Comparison of ENCODE assay signal across 8 cellular contexts in the genomic region with DNA sequence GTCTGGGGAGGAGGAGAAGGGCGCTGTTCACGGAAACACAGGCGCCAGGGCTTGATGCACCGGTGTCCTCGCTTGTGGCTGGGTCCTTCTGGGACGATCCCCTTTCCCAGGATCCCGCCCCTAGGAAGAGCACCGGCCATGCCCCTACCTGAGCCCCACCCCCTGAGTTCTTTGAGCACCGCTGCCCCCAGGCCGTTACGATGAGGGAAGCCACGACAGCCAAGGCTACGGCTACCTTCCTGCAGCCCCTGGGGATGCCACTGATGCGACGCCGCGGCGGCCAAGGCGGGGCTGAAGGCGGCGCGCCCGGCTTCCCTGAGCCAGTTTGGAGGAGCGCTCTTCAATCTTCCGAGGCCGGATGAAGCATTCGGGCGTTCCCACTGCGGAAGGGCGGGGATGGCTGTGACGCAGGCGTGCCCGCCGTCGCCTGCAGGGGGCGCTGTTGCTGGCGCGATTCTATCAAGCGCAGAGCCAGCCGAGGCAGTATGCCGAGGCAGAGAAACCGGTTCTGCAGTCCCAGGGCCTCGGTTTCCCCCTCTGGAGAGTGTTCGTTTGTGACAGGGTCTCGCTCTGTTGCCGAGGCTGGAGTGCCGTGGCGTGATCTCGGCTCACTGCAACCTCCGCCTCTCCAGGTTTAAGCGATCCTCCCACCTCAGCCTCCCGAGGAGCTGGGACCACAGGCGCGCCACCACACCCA. TPM values are rescaled to one million over a fixed set of nuclear protein-coding genes. Genes with fewer than 3 reads are reported as not detected.
DNase-seq lines count a peak whose midpoint lies in the region; ATAC-seq and TF ChIP-seq lines count a peak whose summit lies in the region.

No MANE protein-coding gene starts in this region.

- peak; percentile 91 for DNase-seq in AG20443 (ENCODE audit: low spot score)
- peak; percentile 53 for DNase-seq in HCEC 1CT
- DNase-seq in PC-9, result peak in 1 of 2 experiments; percentile 48
- DNase-seq in activated gamma-delta T cell treated with anti-CD3 and anti-CD28 coated beads, Interleukin-2, amount 50 U/mL, for 16 hours (ENCODE audit: low read depth), result peak; percentile 38
- peak in 38 of 42 donors; percentile 15 to 86 (median 50) for DNase-seq in head of caudate nucleus
- DNase-seq in posterior vena cava (ENCODE audit: low spot score), result peak; percentile 93
- peak; percentile 83 for DNase-seq in upper lobe of right lung

- BruUV-seq in PC-9 (replicated peaks; lab: Mats Ljungman, UMichigan), result no TSS peak

- no peaks in the 10 kb centered on the region for H3K79me2 ChIP-seq in PC-9 (ENCODE audit: low read depth)

- H3K27ac ChIP-seq in PC-9, result no peak overlapping the region
- no peak overlapping the region for H3K27ac ChIP-seq in upper lobe of right lung

- CTCF ChIA-PET in PC-9 (lab: Charles Lee), result no interaction called here

- peak; percentile 90 for ATAC-seq in upper lobe of right lung
- ATAC-seq in GM21515 (IDR thresholded peaks at IDR 0.05; ENCODE audit: unreplicated experiment), result no peak

- intact Hi-C loops in PC-9 (cut with micrococcal nuclease; ENCODE audit: unreplicated experiment), result no loop called here
- intact Hi-C loops in head of caudate nucleus (cut with DNase I), result no loop called here
- intact Hi-C loops in posterior vena cava (cut with DNase I), result no loop called here
- intact Hi-C loops in upper lobe of right lung (cut with DNase I), result no loop called here

- peak; percentile 87 for TF ChIP-seq CTCF in PC-9 (conservative IDR thresholded peaks at IDR 0.05)
- TF ChIP-seq CTCF in upper lobe of right lung (IDR thresholded peaks at IDR 0.05), result peak; percentile 83

- H3K9me3 ChIP-seq in PC-9 (ENCODE audit: insufficient read depth, low read depth) (no peaks in the 10 kb centered on the region), upper lobe of right lung (no peaks in the 10 kb centered on the region)

- no peaks in the 10 kb centered on the region for H3K27me3 ChIP-seq in PC-9 (ENCODE audit: insufficient read depth, low read depth)
- H3K27me3 ChIP-seq in upper lobe of right lung, result peaks cover 11% of the 10 kb centered on the region

- no peaks in the 10 kb centered on the region for H4K20me1 ChIP-seq in PC-9 (ENCODE audit: insufficient read depth)

- no peak overlapping the region for H2AFZ ChIP-seq in PC-9

- no peaks in the 10 kb centered on the region for H3K4me1 ChIP-seq in PC-9 (replicated peaks; ENCODE audit: insufficient read depth)
- H3K4me1 ChIP-seq in upper lobe of right lung, result peaks cover 4% of the 10 kb centered on the region

- no peaks in the 10 kb centered on the region for H3K9me2 ChIP-seq in PC-9 (ENCODE audit: insufficient read depth)

- POLR2A ChIA-PET in PC-9 (lab: Charles Lee; ENCODE audit: unreplicated experiment), result interaction anchor here (0.5 kb wide), 1 partner anchor 15 kb away, joined by 5 read pairs; no protein-coding TSS in a partner anchor

- H3K4me3 ChIP-seq in PC-9 (peak overlapping the region; percentile 43), upper lobe of right lung (peak overlapping the region; percentile 29)

- H3F3A ChIP-seq in PC-9 (ENCODE audit: insufficient read depth, low read depth), result no peaks in the 10 kb centered on the region

- H3K36me3 ChIP-seq in PC-9 (ENCODE audit: low read depth), result no peaks in the 10 kb centered on the region
- H3K36me3 ChIP-seq in upper lobe of right lung, result no peaks in the 10 kb centered on the region

- peak overlapping the region; percentile 69 for H3K4me2 ChIP-seq in PC-9

RNA-seq across cellular contexts. Expression of a gene that starts 9.7 kb away (rescaled TPM):
- 5.1 and 6.9 TPM in 2 replicates for total RNA-seq in PC-9 (2021)
- under 1 TPM; 0.33 to 0.42 TPM for total RNA-seq in posterior vena cava
- 0.46 TPM for total RNA-seq in upper lobe of right lung

RNA-seq across cellular contexts. Expression of a gene that starts 31.9 kb away (rescaled TPM):
- total RNA-seq in PC-9 (2021) (not detected in 2 replicates), posterior vena cava (not detected), upper lobe of right lung (not detected)
